In the genomic region with DNA sequence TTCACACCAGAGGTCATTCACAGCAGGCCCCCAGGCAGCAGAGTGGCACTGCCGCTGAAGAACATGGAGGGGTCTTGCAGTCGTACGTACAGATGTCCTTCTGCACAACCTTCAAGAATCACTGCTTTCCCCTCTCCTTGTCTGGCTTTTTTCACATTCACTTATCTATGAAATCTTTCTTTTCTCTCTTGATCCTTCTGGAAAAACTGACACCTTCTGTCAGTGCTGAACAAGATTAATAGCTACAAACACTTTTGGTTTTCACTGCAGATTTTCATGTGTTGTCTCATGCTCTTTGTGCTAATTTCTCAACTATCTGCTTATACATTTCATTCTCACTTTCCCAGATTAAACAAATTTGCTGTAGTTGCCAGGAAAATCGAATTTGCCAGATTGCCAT, we compare ENCODE assay signal across 2 cellular contexts.
A peak's percentile ranks its signal among the peaks of the same experiment; 100 is the strongest.
TF ChIP-seq lines count a peak whose summit lies in the region.

No MANE protein-coding gene starts in this region.

TF ChIP-seq in GM23338, 12 proteins besides CTCF, POLR2A, EP300 and RAD21:
- TF ChIP-seq, protein P1, sequence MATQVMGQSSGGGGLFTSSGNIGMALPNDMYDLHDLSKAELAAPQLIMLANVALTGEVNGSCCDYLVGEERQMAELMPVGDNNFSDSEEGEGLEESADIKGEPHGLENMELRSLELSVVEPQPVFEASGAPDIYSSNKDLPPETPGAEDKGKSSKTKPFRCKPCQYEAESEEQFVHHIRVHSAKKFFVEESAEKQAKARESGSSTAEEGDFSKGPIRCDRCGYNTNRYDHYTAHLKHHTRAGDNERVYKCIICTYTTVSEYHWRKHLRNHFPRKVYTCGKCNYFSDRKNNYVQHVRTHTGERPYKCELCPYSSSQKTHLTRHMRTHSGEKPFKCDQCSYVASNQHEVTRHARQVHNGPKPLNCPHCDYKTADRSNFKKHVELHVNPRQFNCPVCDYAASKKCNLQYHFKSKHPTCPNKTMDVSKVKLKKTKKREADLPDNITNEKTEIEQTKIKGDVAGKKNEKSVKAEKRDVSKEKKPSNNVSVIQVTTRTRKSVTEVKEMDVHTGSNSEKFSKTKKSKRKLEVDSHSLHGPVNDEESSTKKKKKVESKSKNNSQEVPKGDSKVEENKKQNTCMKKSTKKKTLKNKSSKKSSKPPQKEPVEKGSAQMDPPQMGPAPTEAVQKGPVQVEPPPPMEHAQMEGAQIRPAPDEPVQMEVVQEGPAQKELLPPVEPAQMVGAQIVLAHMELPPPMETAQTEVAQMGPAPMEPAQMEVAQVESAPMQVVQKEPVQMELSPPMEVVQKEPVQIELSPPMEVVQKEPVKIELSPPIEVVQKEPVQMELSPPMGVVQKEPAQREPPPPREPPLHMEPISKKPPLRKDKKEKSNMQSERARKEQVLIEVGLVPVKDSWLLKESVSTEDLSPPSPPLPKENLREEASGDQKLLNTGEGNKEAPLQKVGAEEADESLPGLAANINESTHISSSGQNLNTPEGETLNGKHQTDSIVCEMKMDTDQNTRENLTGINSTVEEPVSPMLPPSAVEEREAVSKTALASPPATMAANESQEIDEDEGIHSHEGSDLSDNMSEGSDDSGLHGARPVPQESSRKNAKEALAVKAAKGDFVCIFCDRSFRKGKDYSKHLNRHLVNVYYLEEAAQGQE (IDR thresholded peaks at IDR 0.05; ENCODE audit: unreplicated experiment), result no peak
- no peak for TF ChIP-seq POLR2AphosphoS5 (IDR thresholded peaks at IDR 0.05; ENCODE audit: low read depth)
- TF ChIP-seq EZH2phosphoT487 (IDR thresholded peaks at IDR 0.05; ENCODE audit: unreplicated experiment), result no peak
- no peak for TF ChIP-seq ZNF331 (CRISPR knock-in tag; IDR thresholded peaks at IDR 0.05; ENCODE audit: low read depth)
- no peak for TF ChIP-seq JUNB (IDR thresholded peaks at IDR 0.05; ENCODE audit: unreplicated experiment)
- no peak for TF ChIP-seq STAT1 (IDR thresholded peaks at IDR 0.05; ENCODE audit: unreplicated experiment)
- TF ChIP-seq, protein P2, sequence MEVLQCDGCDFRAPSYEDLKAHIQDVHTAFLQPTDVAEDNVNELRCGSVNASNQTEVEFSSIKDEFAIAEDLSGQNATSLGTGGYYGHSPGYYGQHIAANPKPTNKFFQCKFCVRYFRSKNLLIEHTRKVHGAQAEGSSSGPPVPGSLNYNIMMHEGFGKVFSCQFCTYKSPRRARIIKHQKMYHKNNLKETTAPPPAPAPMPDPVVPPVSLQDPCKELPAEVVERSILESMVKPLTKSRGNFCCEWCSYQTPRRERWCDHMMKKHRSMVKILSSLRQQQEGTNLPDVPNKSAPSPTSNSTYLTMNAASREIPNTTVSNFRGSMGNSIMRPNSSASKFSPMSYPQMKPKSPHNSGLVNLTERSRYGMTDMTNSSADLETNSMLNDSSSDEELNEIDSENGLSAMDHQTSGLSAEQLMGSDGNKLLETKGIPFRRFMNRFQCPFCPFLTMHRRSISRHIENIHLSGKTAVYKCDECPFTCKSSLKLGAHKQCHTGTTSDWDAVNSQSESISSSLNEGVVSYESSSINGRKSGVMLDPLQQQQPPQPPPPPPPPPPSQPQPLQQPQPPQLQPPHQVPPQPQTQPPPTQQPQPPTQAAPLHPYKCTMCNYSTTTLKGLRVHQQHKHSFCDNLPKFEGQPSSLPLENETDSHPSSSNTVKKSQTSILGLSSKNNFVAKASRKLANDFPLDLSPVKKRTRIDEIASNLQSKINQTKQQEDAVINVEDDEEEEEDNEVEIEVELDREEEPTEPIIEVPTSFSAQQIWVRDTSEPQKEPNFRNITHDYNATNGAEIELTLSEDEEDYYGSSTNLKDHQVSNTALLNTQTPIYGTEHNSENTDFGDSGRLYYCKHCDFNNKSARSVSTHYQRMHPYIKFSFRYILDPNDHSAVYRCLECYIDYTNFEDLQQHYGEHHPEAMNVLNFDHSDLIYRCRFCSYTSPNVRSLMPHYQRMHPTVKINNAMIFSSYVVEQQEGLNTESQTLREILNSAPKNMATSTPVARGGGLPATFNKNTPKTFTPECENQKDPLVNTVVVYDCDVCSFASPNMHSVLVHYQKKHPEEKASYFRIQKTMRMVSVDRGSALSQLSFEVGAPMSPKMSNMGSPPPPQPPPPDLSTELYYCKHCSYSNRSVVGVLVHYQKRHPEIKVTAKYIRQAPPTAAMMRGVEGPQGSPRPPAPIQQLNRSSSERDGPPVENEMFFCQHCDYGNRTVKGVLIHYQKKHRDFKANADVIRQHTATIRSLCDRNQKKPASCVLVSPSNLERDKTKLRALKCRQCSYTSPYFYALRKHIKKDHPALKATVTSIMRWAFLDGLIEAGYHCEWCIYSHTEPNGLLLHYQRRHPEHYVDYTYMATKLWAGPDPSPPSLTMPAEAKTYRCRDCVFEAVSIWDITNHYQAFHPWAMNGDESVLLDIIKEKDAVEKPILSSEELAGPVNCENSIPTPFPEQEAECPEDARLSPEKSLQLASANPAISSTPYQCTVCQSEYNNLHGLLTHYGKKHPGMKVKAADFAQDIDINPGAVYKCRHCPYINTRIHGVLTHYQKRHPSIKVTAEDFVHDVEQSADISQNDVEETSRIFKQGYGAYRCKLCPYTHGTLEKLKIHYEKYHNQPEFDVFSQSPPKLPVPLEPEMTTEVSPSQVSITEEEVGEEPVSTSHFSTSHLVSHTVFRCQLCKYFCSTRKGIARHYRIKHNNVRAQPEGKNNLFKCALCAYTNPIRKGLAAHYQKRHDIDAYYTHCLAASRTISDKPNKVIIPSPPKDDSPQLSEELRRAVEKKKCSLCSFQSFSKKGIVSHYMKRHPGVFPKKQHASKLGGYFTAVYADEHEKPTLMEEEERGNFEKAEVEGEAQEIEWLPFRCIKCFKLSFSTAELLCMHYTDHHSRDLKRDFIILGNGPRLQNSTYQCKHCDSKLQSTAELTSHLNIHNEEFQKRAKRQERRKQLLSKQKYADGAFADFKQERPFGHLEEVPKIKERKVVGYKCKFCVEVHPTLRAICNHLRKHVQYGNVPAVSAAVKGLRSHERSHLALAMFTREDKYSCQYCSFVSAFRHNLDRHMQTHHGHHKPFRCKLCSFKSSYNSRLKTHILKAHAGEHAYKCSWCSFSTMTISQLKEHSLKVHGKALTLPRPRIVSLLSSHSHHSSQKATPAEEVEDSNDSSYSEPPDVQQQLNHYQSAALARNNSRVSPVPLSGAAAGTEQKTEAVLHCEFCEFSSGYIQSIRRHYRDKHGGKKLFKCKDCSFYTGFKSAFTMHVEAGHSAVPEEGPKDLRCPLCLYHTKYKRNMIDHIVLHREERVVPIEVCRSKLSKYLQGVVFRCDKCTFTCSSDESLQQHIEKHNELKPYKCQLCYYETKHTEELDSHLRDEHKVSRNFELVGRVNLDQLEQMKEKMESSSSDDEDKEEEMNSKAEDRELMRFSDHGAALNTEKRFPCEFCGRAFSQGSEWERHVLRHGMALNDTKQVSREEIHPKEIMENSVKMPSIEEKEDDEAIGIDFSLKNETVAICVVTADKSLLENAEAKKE (CRISPR knock-in tag; IDR thresholded peaks at IDR 0.05), result no peak
- TF ChIP-seq ZNF114 (CRISPR knock-in tag; IDR thresholded peaks at IDR 0.05), result no peak

TF ChIP-seq in K562, 482 proteins besides CTCF, POLR2A, EP300 and RAD21:
- TF ChIP-seq, protein P3, sequence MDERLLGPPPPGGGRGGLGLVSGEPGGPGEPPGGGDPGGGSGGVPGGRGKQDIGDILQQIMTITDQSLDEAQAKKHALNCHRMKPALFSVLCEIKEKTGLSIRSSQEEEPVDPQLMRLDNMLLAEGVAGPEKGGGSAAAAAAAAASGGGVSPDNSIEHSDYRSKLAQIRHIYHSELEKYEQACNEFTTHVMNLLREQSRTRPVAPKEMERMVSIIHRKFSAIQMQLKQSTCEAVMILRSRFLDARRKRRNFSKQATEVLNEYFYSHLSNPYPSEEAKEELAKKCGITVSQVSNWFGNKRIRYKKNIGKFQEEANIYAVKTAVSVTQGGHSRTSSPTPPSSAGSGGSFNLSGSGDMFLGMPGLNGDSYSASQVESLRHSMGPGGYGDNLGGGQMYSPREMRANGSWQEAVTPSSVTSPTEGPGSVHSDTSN (CRISPR knock-in tag; IDR thresholded peaks at IDR 0.05; ENCODE audit: low read depth), result no peak
- TF ChIP-seq, protein P3 (tag; conservative IDR thresholded peaks at IDR 0.05; ENCODE audit: low read depth), result 0 out of 2 replicates have a peak, but pooled peaks have one; percentile 20
- TF ChIP-seq TCF7L2 (IDR thresholded peaks at IDR 0.05; ENCODE audit: low read depth, low read length) (no peak), CBX8 (IDR thresholded peaks at IDR 0.05; ENCODE audit: borderline replicate concordance, extremely low read depth, low read depth, low read length, poor library complexity, severe bottlenecking) (peak; percentile 7), ZNF175 (CRISPR knock-in tag; IDR thresholded peaks at IDR 0.05; ENCODE audit: low read depth) (no peak), DNMT1 (IDR thresholded peaks at IDR 0.05) (no peak), MEIS2 (IDR thresholded peaks at IDR 0.05; ENCODE audit: partially characterized antibody) (peak; percentile 53), SREBF1 (IDR thresholded peaks at IDR 0.05; ENCODE audit: borderline replicate concordance, low read depth, low read length) (no peak)
- TF ChIP-seq, protein P4, sequence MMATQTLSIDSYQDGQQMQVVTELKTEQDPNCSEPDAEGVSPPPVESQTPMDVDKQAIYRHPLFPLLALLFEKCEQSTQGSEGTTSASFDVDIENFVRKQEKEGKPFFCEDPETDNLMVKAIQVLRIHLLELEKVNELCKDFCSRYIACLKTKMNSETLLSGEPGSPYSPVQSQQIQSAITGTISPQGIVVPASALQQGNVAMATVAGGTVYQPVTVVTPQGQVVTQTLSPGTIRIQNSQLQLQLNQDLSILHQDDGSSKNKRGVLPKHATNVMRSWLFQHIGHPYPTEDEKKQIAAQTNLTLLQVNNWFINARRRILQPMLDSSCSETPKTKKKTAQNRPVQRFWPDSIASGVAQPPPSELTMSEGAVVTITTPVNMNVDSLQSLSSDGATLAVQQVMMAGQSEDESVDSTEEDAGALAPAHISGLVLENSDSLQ (IDR thresholded peaks at IDR 0.05), result 0 out of 2 replicates have a peak, but pooled peaks have one; percentile 27
